Comparison of ENCODE assay signal across 1 cellular context in genomic region chr10:62115842-62116241, GRCh38.
TF ChIP-seq lines count a peak whose summit lies in the region.

No MANE protein-coding gene starts in this region.

TF ChIP-seq in IMR-90, 13 proteins besides CTCF, POLR2A, EP300 and RAD21 (continued from another document):
- TF ChIP-seq USF2 (IDR thresholded peaks at IDR 0.05; ENCODE audit: low read depth, low read length): no peak
- no peak for TF ChIP-seq MAFK (IDR thresholded peaks at IDR 0.05; ENCODE audit: low read depth, low read length)
- no peak for TF ChIP-seq MXI1 (IDR thresholded peaks at IDR 0.05; ENCODE audit: borderline replicate concordance, low read depth, low read length)
- TF ChIP-seq CHD1 (IDR thresholded peaks at IDR 0.05; ENCODE audit: low read depth, low read length): no peak
- TF ChIP-seq RFX5 (IDR thresholded peaks at IDR 0.05; ENCODE audit: low read depth, low read length): no peak
- TF ChIP-seq FOS (IDR thresholded peaks at IDR 0.05; ENCODE audit: low read depth, low read length): no peak
- no peak for TF ChIP-seq BHLHE40 (IDR thresholded peaks at IDR 0.05; ENCODE audit: low read depth, low read length)
- no peak for TF ChIP-seq ELK1 (IDR thresholded peaks at IDR 0.05; ENCODE audit: borderline replicate concordance, low read depth, low read length)
- no peak for TF ChIP-seq RCOR1 (IDR thresholded peaks at IDR 0.05; ENCODE audit: insufficient replicate concordance, low read length)
- TF ChIP-seq CEBPB (IDR thresholded peaks at IDR 0.05; ENCODE audit: low read depth, low read length): no peak
